ENCODE assay signal across 1 cellular context in genomic region chr3:128383316-128384235, GRCh38.
TF ChIP-seq lines count a peak whose summit lies in the region.

No MANE protein-coding gene starts in this region.

TF ChIP-seq in HEK293, 187 proteins besides CTCF, POLR2A, EP300 and RAD21 (continued from another document):
- TF ChIP-seq ZFP69B (tag by site-specific recombination; IDR thresholded peaks at IDR 0.05) (peak; percentile 36; the same call in 1 of the 2 replicates), HIC1 (tag by site-specific recombination; IDR thresholded peaks at IDR 0.05) (0 out of 2 replicates have a peak, but pooled peaks have one; percentile 48), GLIS2 (tag by site-specific recombination; IDR thresholded peaks at IDR 0.05) (no peak), ZNF155 (tag by site-specific recombination; IDR thresholded peaks at IDR 0.05) (no peak), ZNF692 (tag by site-specific recombination; IDR thresholded peaks at IDR 0.05) (0 out of 2 replicates have a peak, but pooled peaks have one; percentile 45), ZNF777 (tag by site-specific recombination; IDR thresholded peaks at IDR 0.05; ENCODE audit: borderline replicate concordance) (no peak), MZF1 (tag by site-specific recombination; IDR thresholded peaks at IDR 0.05; ENCODE audit: borderline replicate concordance) (no peak), ZNF433 (tag by site-specific recombination; IDR thresholded peaks at IDR 0.05; ENCODE audit: low read depth) (no peak), ZNF501 (tag by site-specific recombination; IDR thresholded peaks at IDR 0.05) (no peak), ZNF184 (tag by site-specific recombination; IDR thresholded peaks at IDR 0.05) (0 out of 2 replicates have a peak, but pooled peaks have one; percentile 45), ZNF544 (tag by site-specific recombination; IDR thresholded peaks at IDR 0.05) (peak; percentile 75; the same call in 1 of the 2 replicates), PATZ1 (tag by site-specific recombination; IDR thresholded peaks at IDR 0.05) (peak; percentile 77), ZEB2 (tag by site-specific recombination; IDR thresholded peaks at IDR 0.05) (no peak), ZNF76 (tag by site-specific recombination; IDR thresholded peaks at IDR 0.05; ENCODE audit: borderline replicate concordance, low read depth) (no peak), ZNF391 (tag by site-specific recombination; IDR thresholded peaks at IDR 0.05; ENCODE audit: borderline replicate concordance, low read depth) (no peak), ZNF701 (tag by site-specific recombination; IDR thresholded peaks at IDR 0.05) (no peak), ZNF266 (tag by site-specific recombination; IDR thresholded peaks at IDR 0.05; ENCODE audit: low read depth) (no peak), ZNF629 (tag by site-specific recombination; IDR thresholded peaks at IDR 0.05) (0 out of 2 replicates have a peak, but pooled peaks have one; percentile 18), KLF1 (tag by site-specific recombination; IDR thresholded peaks at IDR 0.05) (0 out of 2 replicates have a peak, but pooled peaks have one; percentile 42), ZNF148 (tag by site-specific recombination; IDR thresholded peaks at IDR 0.05; ENCODE audit: borderline replicate concordance) (no peak), KLF17 (tag by site-specific recombination; IDR thresholded peaks at IDR 0.05) (no peak), FEZF1 (tag by site-specific recombination; IDR thresholded peaks at IDR 0.05) (no peak), MEIS1 (CRISPR knock-in tag; IDR thresholded peaks at IDR 0.05; ENCODE audit: borderline replicate concordance) (no peak), TRIM28 (IDR thresholded peaks at IDR 0.05; ENCODE audit: borderline replicate concordance, low read length) (no peak), ZBTB11 (tag by site-specific recombination; conservative IDR thresholded peaks at IDR 0.05; ENCODE audit: low read depth) (no peak), ZNF600 (tag by site-specific recombination; IDR thresholded peaks at IDR 0.05) (peak; percentile 20; the same call in 1 of the 2 replicates), ZSCAN30 (tag by site-specific recombination; IDR thresholded peaks at IDR 0.05) (no peak), BCL6B (tag by site-specific recombination; IDR thresholded peaks at IDR 0.05) (no peak), ZNF19 (tag by site-specific recombination; IDR thresholded peaks at IDR 0.05; ENCODE audit: low read depth) (no peak), ZNF23 (tag by site-specific recombination; IDR thresholded peaks at IDR 0.05; ENCODE audit: borderline replicate concordance) (no peak), ZNF221 (tag by site-specific recombination; IDR thresholded peaks at IDR 0.05; ENCODE audit: borderline replicate concordance) (no peak), ZNF341 (tag by site-specific recombination; IDR thresholded peaks at IDR 0.05; ENCODE audit: low read depth) (peak; percentile 76), KLF9 (tag by site-specific recombination; IDR thresholded peaks at IDR 0.05; ENCODE audit: low read depth) (peak; percentile 76), GFI1B (tag by site-specific recombination; IDR thresholded peaks at IDR 0.05) (no peak), ZNF660 (tag by site-specific recombination; IDR thresholded peaks at IDR 0.05) (peak; percentile 78), SP7 (tag by site-specific recombination; IDR thresholded peaks at IDR 0.05) (peak; percentile 46), ZNF248 (tag by site-specific recombination; IDR thresholded peaks at IDR 0.05) (no peak), PRDM10 (tag by site-specific recombination; IDR thresholded peaks at IDR 0.05) (no peak), ZNF560 (tag by site-specific recombination; IDR thresholded peaks at IDR 0.05; ENCODE audit: borderline replicate concordance) (no peak)
